ENCODE assay signal across 8 cellular contexts in the genomic region with DNA sequence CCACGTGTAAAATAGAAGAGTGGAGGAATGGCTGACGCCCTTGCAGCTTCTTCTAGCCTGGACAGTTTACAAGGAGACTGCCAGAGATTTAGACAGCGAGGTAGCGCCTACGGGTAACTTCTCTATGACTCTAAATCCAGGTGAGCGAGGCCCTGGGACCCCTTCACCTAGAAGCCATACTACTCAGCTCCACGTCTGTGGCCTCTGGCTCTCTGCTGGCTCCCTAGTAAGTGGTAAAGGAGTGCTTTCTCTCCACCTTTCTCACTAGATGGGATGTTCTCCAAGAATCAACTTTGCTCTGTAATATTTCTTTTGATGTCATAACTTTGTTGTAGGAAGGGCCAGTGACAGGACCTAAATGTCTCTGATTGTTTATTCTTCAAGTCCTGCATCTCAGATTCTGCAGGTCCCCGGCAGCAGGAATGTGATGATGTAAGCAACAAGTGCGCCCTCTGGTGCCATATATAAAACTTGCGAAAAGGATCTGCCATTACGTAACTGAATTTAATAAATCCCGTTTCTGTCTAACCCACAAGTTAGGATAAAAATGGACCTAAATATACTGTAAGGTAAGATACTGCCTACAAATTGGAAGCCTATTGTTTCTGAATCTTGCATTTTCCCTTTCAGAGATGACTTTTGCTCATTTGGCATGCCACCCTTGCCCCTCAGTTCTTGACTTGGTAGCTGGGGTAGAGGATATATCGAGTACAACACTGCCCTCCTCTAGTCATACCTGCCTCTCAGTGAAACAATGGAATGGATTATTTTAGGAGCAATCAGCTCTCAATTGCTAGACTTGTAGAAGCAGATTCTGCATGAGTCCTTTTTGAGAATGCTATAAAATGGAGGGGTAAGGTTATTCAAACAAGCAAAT. TPM values are rescaled to one million over a fixed set of nuclear protein-coding genes. Genes with fewer than 3 reads are reported as not detected.
DNase-seq lines count a peak whose midpoint lies in the region; ATAC-seq and TF ChIP-seq lines count a peak whose summit lies in the region.

No MANE protein-coding gene starts in this region.

- TF ChIP-seq POLR2A in NB4 (IDR thresholded peaks at IDR 0.05; ENCODE audit: extremely low read depth, insufficient read length), result no peak
- TF ChIP-seq POLR2A in upper lobe of left lung (IDR thresholded peaks at IDR 0.05), result no peak

- TF ChIP-seq CTCF in GM12865 (IDR thresholded peaks at IDR 0.05; ENCODE audit: insufficient read depth, low read depth, low read length, missing control alignments) (peak; percentile 44), NB4 (IDR thresholded peaks at IDR 0.05; ENCODE audit: low read depth, low read length) (peak; percentile 48), dorsolateral prefrontal cortex (IDR thresholded peaks at IDR 0.05 in 54 of 56, conservative IDR thresholded peaks at IDR 0.05 in 2 of 56; ENCODE audit: low read depth in 1 of 56, partially characterized antibody in 56 of 56) (peak; percentile 46 to 80 (median 68)), upper lobe of left lung (IDR thresholded peaks at IDR 0.05) (peak in 4 of 6 experiments; percentile 21 to 51 (median 44))

- H4K8ac ChIP-seq in mesenchymal stem cell (ENCODE audit: low read length), result no peak overlapping the region

- H3K23ac ChIP-seq in mesenchymal stem cell (ENCODE audit: low read length in 2 of 2), result no peak overlapping the region

- H2AFZ ChIP-seq in mesenchymal stem cell (ENCODE audit: low read depth, low read length), result no peak overlapping the region

- H2BK12ac ChIP-seq in mesenchymal stem cell (ENCODE audit: low read length in 2 of 2), result no peak overlapping the region

- no peak overlapping the region for H3K18ac ChIP-seq in mesenchymal stem cell (ENCODE audit: low read depth in 1 of 2, low read length in 2 of 2)

- H3K14ac ChIP-seq in mesenchymal stem cell (ENCODE audit: low read length in 2 of 2), result no peak overlapping the region

- H3K27ac ChIP-seq in dorsolateral prefrontal cortex, result peak overlapping the region in 4 of 59 donors; percentile 1 to 55 (median 18)
- H3K27ac ChIP-seq in mesenchymal stem cell (ENCODE audit: low read length, poor library complexity, severe bottlenecking), result no peak overlapping the region
- no peak overlapping the region for H3K27ac ChIP-seq in upper lobe of left lung

- no peaks in the 10 kb centered on the region for H3K36me3 ChIP-seq in mesenchymal stem cell (ENCODE audit: control insufficient read depth in 1 of 2, insufficient read depth in 2 of 2, low read depth in 1 of 2, low read length in 2 of 2)
- H3K36me3 ChIP-seq in upper lobe of left lung, result no peaks in the 10 kb centered on the region

- DNase-seq in AG08396 (ENCODE audit: low spot score) (peak; percentile 58), GM12865 (ENCODE audit: low read depth) (peak; percentile 73), NB4 (ENCODE audit: low read depth) (peak; percentile 69), SW 1271 (lab: John Stamatoyannopoulos, UW) (peak; percentile 39 to 65), dorsolateral prefrontal cortex (peak in 5 of 10 donors; percentile 48 to 77 (median 65)), mesenchymal stem cell (peak; percentile 67), upper lobe of left lung (peak in 1 of 2 donors; percentile 53)

- H3K27me3 ChIP-seq in dorsolateral prefrontal cortex (no peaks in the 10 kb centered on the region), mesenchymal stem cell (ENCODE audit: control insufficient read depth in 1 of 2, insufficient read depth in 1 of 2, low read length in 2 of 2) (peaks cover 20 to 69% of the 10 kb centered on the region in 2 experiments), upper lobe of left lung (no peaks in the 10 kb centered on the region)

- intact Hi-C loops in dorsolateral prefrontal cortex (cut with DNase I), result no loop called here

- H3K9ac ChIP-seq in mesenchymal stem cell (ENCODE audit: low read length), result no peak overlapping the region

- ATAC-seq in upper lobe of left lung (ENCODE audit: low FRiP score in 2 of 2) (peak in 1 of 2 donors; percentile 48), GM18861 (IDR thresholded peaks at IDR 0.05; ENCODE audit: unreplicated experiment) (no peak)

- H4K91ac ChIP-seq in mesenchymal stem cell (ENCODE audit: low read length), result no peak overlapping the region

- H3K4me1 ChIP-seq in mesenchymal stem cell (ENCODE audit: control insufficient read depth, insufficient read depth, low read depth, low read length) (no peaks in the 10 kb centered on the region), upper lobe of left lung (no peaks in the 10 kb centered on the region)

- no peaks in the 10 kb centered on the region for H3K79me1 ChIP-seq in mesenchymal stem cell (replicated peaks; ENCODE audit: low read length, poor library complexity, severe bottlenecking)

- H3K4me2 ChIP-seq in mesenchymal stem cell (ENCODE audit: low read length, poor library complexity, severe bottlenecking), result no peak overlapping the region

- H3K4ac ChIP-seq in mesenchymal stem cell (ENCODE audit: low read depth in 1 of 2, low read length in 2 of 2), result no peak overlapping the region

- no peak overlapping the region for H2BK120ac ChIP-seq in mesenchymal stem cell (ENCODE audit: low read depth, low read length)

- TF ChIP-seq EP300 in upper lobe of left lung (IDR thresholded peaks at IDR 0.05), result no peak

- H3K9me3 ChIP-seq in mesenchymal stem cell (ENCODE audit: control insufficient read depth, low read length) (no peaks in the 10 kb centered on the region), upper lobe of left lung (no peaks in the 10 kb centered on the region)

- no peak overlapping the region for H2BK15ac ChIP-seq in mesenchymal stem cell (ENCODE audit: low read depth, poor library complexity, severe bottlenecking)

- H3K4me3 ChIP-seq in GM12865 (ENCODE audit: low read depth, low read length) (no peak overlapping the region), NB4 (ENCODE audit: low read depth, low read length) (no peak overlapping the region), dorsolateral prefrontal cortex (peak overlapping the region in 12 of 59 donors; percentile 14 to 35 (median 24)), mesenchymal stem cell (ENCODE audit: insufficient read depth in 1 of 2, low read depth in 1 of 2, low read length in 2 of 2) (no peak overlapping the region), upper lobe of left lung (no peak overlapping the region)

- 51% methylated on average over 9 of the region's 13 CpGs for WGBS in mesenchymal stem cell
- 39 to 49% methylated on average over 13 of the region's 13 CpGs for WGBS in upper lobe of left lung, 2 donors

- no peak overlapping the region for H2BK5ac ChIP-seq in mesenchymal stem cell (ENCODE audit: low read depth, low read length, poor library complexity, severe bottlenecking)

- H2AK5ac ChIP-seq in mesenchymal stem cell (ENCODE audit: low read length, severe bottlenecking), result no peak overlapping the region

RNA-seq across cellular contexts. Expression of gene PTPN5, which starts 11.0 kb away (rescaled TPM):
- total RNA-seq in dorsolateral prefrontal cortex, result 100 to 1,000 TPM in 82 of 120 experiments, 10 to 100 TPM in 38; 31.1 to 171 (median 113) TPM
- not detected for polyA plus RNA-seq in mesenchymal stem cell (2013, experiment 1 of 2)
- not detected for polyA plus RNA-seq in mesenchymal stem cell (2013, experiment 2 of 2)
- 1 to 10 TPM in 2 of 6 donors, under 1 TPM in 2, not detected in 2; 0.31 to 1.8 (median 1.0) TPM for total RNA-seq in upper lobe of left lung

Comparison
In these comparisons a context has a peak if more than half of its experiments do, and no peak if none do; other contexts are left out.
1. RNA of gene PTPN5, which starts 11.0 kb away (total RNA-seq): 31.1 to 171 TPM in dorsolateral prefrontal cortex; 0.31 to 1.8 TPM in upper lobe of left lung; every median in the first group is over 10 times any median in the second.
2. Peak in every context shown above with its lines, with median percentiles within 50 percentile points of each other: CTCF ChIP-seq.